Comparison of ENCODE assay signal across 8 cellular contexts in genomic region chr2:84516234-84516986, GRCh38. TPM values are rescaled to one million over a fixed set of nuclear protein-coding genes. Genes with fewer than 3 reads are reported as not detected.
DNase-seq lines count a peak whose midpoint lies in the region; TF ChIP-seq lines count a peak whose summit lies in the region.

Gene DNAH6 (plus strand): TSS chr2:84516498. CDS start chr2:84517827, 1,329 bp downstream.

- peaks cover 10% of the 10 kb centered on the region for H3K9me3 Mint-ChIP-seq in activated naive CD8-positive, alpha-beta T cell treated with anti-CD3 and anti-CD28 coated beads for 36 hours
- H3K9me3 Mint-ChIP-seq in glutamatergic neuron (ENCODE audit: unreplicated experiment) = peaks cover 3% of the 10 kb centered on the region

- H3K27ac ChIP-seq in SK-N-SH (ENCODE audit: low read depth in 2 of 2, low read length in 1 of 2) = peak within 1 kb of the TSS in 1 of 2 experiments; percentile 33; a peak in 2 of 4 replicates
- no peak within 1 kb of the TSS for H3K27ac ChIP-seq in substantia nigra (ENCODE audit: low read depth, low read length, poor library complexity, severe bottlenecking)

- TF ChIP-seq EP300 in SK-N-SH (IDR thresholded peaks at IDR 0.05; ENCODE audit: borderline replicate concordance in 1 of 2, low read depth in 1 of 2, low read length in 1 of 2) = no peak

- no peak for TF ChIP-seq RAD21 in SK-N-SH (IDR thresholded peaks at IDR 0.05; ENCODE audit: low read length)

- TF ChIP-seq CTCF in SK-N-SH (IDR thresholded peaks at IDR 0.05) (no peak), glutamatergic neuron (IDR thresholded peaks at IDR 0.05; ENCODE audit: partially characterized antibody, unreplicated experiment) (no peak)

- H3K4me1 Mint-ChIP-seq in activated naive CD8-positive, alpha-beta T cell treated with anti-CD3 and anti-CD28 coated beads for 36 hours = peaks cover 25% of the 10 kb centered on the region
- no peaks in the 10 kb centered on the region for H3K4me1 Mint-ChIP-seq in glutamatergic neuron (ENCODE audit: low read depth, unreplicated experiment)

- POLR2A ChIA-PET in SK-N-SH (lab: Yijun Ruan, JAX) = no interaction called here

- H3K27ac Mint-ChIP-seq in activated naive CD8-positive, alpha-beta T cell treated with anti-CD3 and anti-CD28 coated beads for 36 hours = peak within 1 kb of the TSS; percentile 58
- H3K27ac Mint-ChIP-seq in glutamatergic neuron (ENCODE audit: unreplicated experiment) = peak within 1 kb of the TSS; percentile 31

- no peaks in the 10 kb centered on the region for H3K79me2 ChIP-seq in SK-N-SH (ENCODE audit: insufficient read depth)

- H3K36me3 ChIP-seq in MG63 = no peaks in the 10 kb centered on the region
- no peaks in the 10 kb centered on the region for H3K36me3 ChIP-seq in SK-N-SH (replicated peaks in 1 of 2; ENCODE audit: control insufficient read depth in 1 of 2, insufficient read depth in 2 of 2, low read length in 1 of 2)

- H3K9me3 ChIP-seq in MG63 (no peaks in the 10 kb centered on the region; the same call in 1 of the 2 replicates), SK-N-SH (no peaks in the 10 kb centered on the region)

- CTCF ChIA-PET in SK-N-SH (lab: Yijun Ruan, JAX) = no interaction called here

- H2AFZ ChIP-seq in SK-N-SH (ENCODE audit: low read depth) = peak within 1 kb of the TSS; percentile 84

- H3K9ac ChIP-seq in SK-N-SH = peak within 1 kb of the TSS; percentile 55

- peak within 1 kb of the TSS; percentile 88 for H3K4me3 Mint-ChIP-seq in activated naive CD8-positive, alpha-beta T cell treated with anti-CD3 and anti-CD28 coated beads for 36 hours
- H3K4me3 Mint-ChIP-seq in glutamatergic neuron (ENCODE audit: unreplicated experiment) = peak within 1 kb of the TSS; percentile 84

- no peaks in the 10 kb centered on the region for H3K9me2 ChIP-seq in SK-N-SH

- H3K4me2 ChIP-seq in SK-N-SH = peak within 1 kb of the TSS; percentile 78

- H3K27me3 ChIP-seq in MG63 (peaks cover 17% of the 10 kb centered on the region), SK-N-SH (ENCODE audit: insufficient read depth) (no peaks in the 10 kb centered on the region)

- no peaks in the 10 kb centered on the region for H3F3A ChIP-seq in SK-N-SH (replicated peaks; ENCODE audit: insufficient read depth)

- peaks cover 0 to 4% of the 10 kb centered on the region in 2 experiments; a peak in 1 of 4 replicates for H3K4me1 ChIP-seq in SK-N-SH (ENCODE audit: control insufficient read depth in 1 of 2, insufficient read depth in 2 of 2, low read depth in 1 of 2, low read length in 1 of 2)

- H4K20me1 ChIP-seq in SK-N-SH (ENCODE audit: insufficient read depth) = no peaks in the 10 kb centered on the region

- peak; percentile 95 for DNase-seq in DMS79 treated with DMSO at 0.1 percent for 48 hours (lab: John Stamatoyannopoulos, UW)
- DNase-seq in H4 (ENCODE audit: low spot score) = peak; percentile 94
- peak; percentile 91 for DNase-seq in MG63
- peak; percentile 77 for DNase-seq in SK-N-SH
- peak; percentile 87 for DNase-seq in activated naive CD8-positive, alpha-beta T cell treated with anti-CD3 and anti-CD28 coated beads for 36 hours
- peak; percentile 88 for DNase-seq in glutamatergic neuron
- DNase-seq in occipital lobe (lab: John Stamatoyannopoulos, UW) = peak; percentile 92
- DNase-seq in substantia nigra (lab: John Stamatoyannopoulos, UW) = peak; percentile 19 to 93 (median 80)

- 3% methylated on average over 25 of the region's 31 CpGs for WGBS in SK-N-SH (ENCODE audit: low lambda C conversion rate)

- H3K4me3 ChIP-seq in MG63 = peak within 1 kb of the TSS; percentile 50
- peak within 1 kb of the TSS; percentile 67 to 76 for H3K4me3 ChIP-seq in SK-N-SH (ENCODE audit: low read depth in 2 of 2, low read length in 1 of 2)

- no peaks in the 10 kb centered on the region for H3K27me3 Mint-ChIP-seq in activated naive CD8-positive, alpha-beta T cell treated with anti-CD3 and anti-CD28 coated beads for 36 hours
- H3K27me3 Mint-ChIP-seq in glutamatergic neuron (ENCODE audit: unreplicated experiment) = no peaks in the 10 kb centered on the region

- H3K36me3 Mint-ChIP-seq in activated naive CD8-positive, alpha-beta T cell treated with anti-CD3 and anti-CD28 coated beads for 36 hours = peaks cover 4% of the 10 kb centered on the region
- H3K36me3 Mint-ChIP-seq in glutamatergic neuron (ENCODE audit: unreplicated experiment) = no peaks in the 10 kb centered on the region

TF ChIP-seq in SK-N-SH, 30 proteins besides CTCF, POLR2A, EP300 and RAD21:
- TF ChIP-seq GATA2 (CRISPR knock-in tag; IDR thresholded peaks at IDR 0.05) (no peak), TEAD4 (IDR thresholded peaks at IDR 0.05; ENCODE audit: borderline replicate concordance, insufficient read depth) (no peak), FOXM1 (IDR thresholded peaks at IDR 0.05; ENCODE audit: low read depth) (no peak), JUND (IDR thresholded peaks at IDR 0.05) (no peak), MXI1 (IDR thresholded peaks at IDR 0.05; ENCODE audit: low read depth, low read length) (peak; percentile 62), CHD2 (IDR thresholded peaks at IDR 0.05; ENCODE audit: low read length, partially characterized antibody) (peak; percentile 67), EZH2phosphoT487 (IDR thresholded peaks at IDR 0.05; ENCODE audit: borderline replicate concordance, low read depth) (no peak), RFX5 (IDR thresholded peaks at IDR 0.05; ENCODE audit: low read length) (peak; percentile 95), IRF3 (IDR thresholded peaks at IDR 0.05; ENCODE audit: low read depth, low read length) (peak; percentile 44; the same call in 1 of the 2 replicates), USF1 (IDR thresholded peaks at IDR 0.05; ENCODE audit: borderline replicate concordance, low read depth) (no peak), ELF1 (IDR thresholded peaks at IDR 0.05) (peak; percentile 56; the same call in 1 of the 2 replicates)

RNA-seq across cellular contexts. Expression of gene DNAH6, which starts in this region (rescaled TPM):
- total RNA-seq in H4 (2014; rRNA removed; shearing (Covaris generic)) = 0.02 TPM in 1 of 2 replicates, not detected in the other
- not detected in 2 replicates for total RNA-seq in MG63 (2014; rRNA removed; shearing (Covaris generic); ENCODE audit: low replicate concordance)
- 0.03 TPM in 1 of 2 replicates, not detected in the other for polyA plus RNA-seq in SK-N-SH (2012; rRNA removed)
- 0.01 and 0.03 TPM in 2 replicates for polyA plus RNA-seq in SK-N-SH (2012; cell fraction: cytosol; rRNA removed)
- polyA plus RNA-seq in SK-N-SH (2012; cell fraction: nucleus; rRNA removed) = 0.01 and 0.04 TPM in 2 replicates
- under 1 TPM; 0.21 to 0.54 TPM for total RNA-seq in activated naive CD8-positive, alpha-beta T cell treated with anti-CD3 and anti-CD28 coated beads for 36 hours
- 0.86 TPM for total RNA-seq in glutamatergic neuron (ENCODE audit: unreplicated experiment)
- 6.6 TPM for total RNA-seq in occipital lobe

Comparison
In these comparisons a context has a peak if more than half of its experiments do, and no peak if none do; other contexts are left out.
1. Peak in DNase-seq in H4; RNA of the gene not detected or under 1 TPM.
2. Peak in DNase-seq and H3K4me3 ChIP-seq in MG63; RNA of the gene not detected or under 1 TPM.
3. Peak in DNase-seq, H3K4me3 ChIP-seq, H3K9ac ChIP-seq and H3K4me2 ChIP-seq in SK-N-SH; RNA of the gene not detected or under 1 TPM.
4. Peak in DNase-seq in activated naive CD8-positive, alpha-beta T cell treated with anti-CD3 and anti-CD28 coated beads for 36 hours; RNA of the gene not detected or under 1 TPM.
5. Peak in DNase-seq in glutamatergic neuron; RNA of the gene not detected or under 1 TPM.